In the genomic region with DNA sequence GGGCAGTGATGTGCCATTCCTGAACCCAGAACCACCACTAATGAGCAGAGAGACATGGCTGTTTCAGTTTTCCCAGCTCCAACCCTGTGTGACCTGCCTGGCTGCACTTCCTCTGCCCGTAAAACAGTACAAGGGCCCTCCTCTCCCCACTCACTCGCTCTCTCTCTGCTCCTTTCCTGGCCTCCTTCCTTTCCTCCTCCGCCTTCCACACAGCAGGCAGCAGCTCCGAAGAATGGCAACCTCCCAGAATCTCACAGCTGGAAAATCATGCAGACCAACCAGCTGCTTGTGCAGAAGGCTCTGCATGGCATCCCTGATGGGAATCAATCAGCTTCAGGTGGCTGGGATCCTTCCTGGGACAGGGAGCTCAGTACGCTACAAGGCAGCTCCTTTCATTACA, we compare ENCODE assay signal across 22 cellular contexts. TPM values are rescaled to one million over a fixed set of nuclear protein-coding genes. Genes with fewer than 3 reads are reported as not detected.
"Had no signal": no experiment of that assay in that cellular context is flagged by ENCODE, and none has a peak within 500 bp of the region (broad histone marks: within the 10 kb centered on the region; RNA-seq: fewer than 3 reads in every experiment).

No MANE protein-coding gene starts in this region.

- H3K27ac Mint-ChIP-seq: activated CD4-positive, alpha-beta memory T cell treated with anti-CD3 and anti-CD28 coated beads for 36 hours; activated naive CD8-positive, alpha-beta T cell treated with anti-CD3 and anti-CD28 coated beads for 36 hours; activated T-helper 1 cell treated with anti-CD3 and anti-CD28 coated beads, Interleukin-12 subunit alpha, Interleukin-12 subunit beta, Interleukin-2, Interleukin-4 antibody, amounts not matched to agents 30 ng/mL and 10 ng/mL and 1 ng/mL, durations not matched to agents 14 hours and 24 hours and 36 hours; stimulated activated memory B cell treated with anti-CD40 and anti-IgM and Interleukin-4, amounts not matched to agents 10 μg/mL and 1 μg/mL and 100 μg/mL, for 72 hours had no signal

- ATAC-seq: left colon; pancreas; sciatic nerve; stimulated activated memory B cell treated with anti-CD40 and anti-IgM and Interleukin-4, amounts not matched to agents 10 μg/mL and 1 μg/mL and 100 μg/mL, for 72 hours; upper lobe of right lung had no signal

- H3K36me3 Mint-ChIP-seq: activated CD4-positive, alpha-beta memory T cell treated with anti-CD3 and anti-CD28 coated beads for 36 hours; activated naive CD8-positive, alpha-beta T cell treated with anti-CD3 and anti-CD28 coated beads for 36 hours; stimulated activated memory B cell treated with anti-CD40 and anti-IgM and Interleukin-4, amounts not matched to agents 10 μg/mL and 1 μg/mL and 100 μg/mL, for 72 hours had no signal

- H3K4me1 ChIP-seq: esophagus squamous epithelium, pancreas, upper lobe of right lung had no signal

- H3K4me3 ChIP-seq: cardiac muscle cell, esophagus squamous epithelium, pancreas, smooth muscle cell, thoracic aorta, upper lobe of right lung had no signal

- H3K4me2 ChIP-seq: smooth muscle cell had no signal

- H3K27ac ChIP-seq: cardiac muscle cell, esophagus squamous epithelium, pancreas, thoracic aorta, upper lobe of right lung had no signal

- DNase-seq: activated CD4-positive, alpha-beta memory T cell treated with anti-CD3 and anti-CD28 coated beads for 36 hours; activated CD4-positive, alpha-beta T cell treated with anti-CD3 and anti-CD28 coated beads for 4 hours; activated naive CD4-positive, alpha-beta T cell; activated naive CD8-positive, alpha-beta T cell treated with anti-CD3 and anti-CD28 coated beads for 36 hours; activated T-cell treated with anti-CD3 and anti-CD28 coated beads for 4 hours; amniotic stem cell; dermis blood vessel endothelial cell; effector memory CD4-positive, alpha-beta T cell; esophagus squamous epithelium; left colon; mammary epithelial cell; pancreas; stimulated activated CD4-positive, alpha-beta T cell treated with anti-CD3 and anti-CD28 coated beads, Interleukin-4, amount 100 ng/mL, for 24 hours; upper lobe of right lung had no signal

- H3K4me3 Mint-ChIP-seq: activated CD4-positive, alpha-beta memory T cell treated with anti-CD3 and anti-CD28 coated beads for 36 hours; activated naive CD8-positive, alpha-beta T cell treated with anti-CD3 and anti-CD28 coated beads for 36 hours; activated T-helper 1 cell treated with anti-CD3 and anti-CD28 coated beads, Interleukin-12 subunit alpha, Interleukin-12 subunit beta, Interleukin-2, Interleukin-4 antibody, amounts not matched to agents 30 ng/mL and 10 ng/mL and 1 ng/mL, durations not matched to agents 14 hours and 24 hours and 36 hours; stimulated activated memory B cell treated with anti-CD40 and anti-IgM and Interleukin-4, amounts not matched to agents 10 μg/mL and 1 μg/mL and 100 μg/mL, for 72 hours had no signal

- H3K36me3 ChIP-seq: cardiac muscle cell, esophagus squamous epithelium, pancreas, thoracic aorta, upper lobe of right lung had no signal

- H3K4me1 Mint-ChIP-seq: activated naive CD8-positive, alpha-beta T cell treated with anti-CD3 and anti-CD28 coated beads for 36 hours; stimulated activated memory B cell treated with anti-CD40 and anti-IgM and Interleukin-4, amounts not matched to agents 10 μg/mL and 1 μg/mL and 100 μg/mL, for 72 hours had no signal

- H3K9me3 ChIP-seq: esophagus squamous epithelium, pancreas, thoracic aorta, upper lobe of right lung had no signal

- H3K27me3 ChIP-seq: cardiac muscle cell, pancreas had no signal

- H3K9me3 Mint-ChIP-seq: activated CD4-positive, alpha-beta memory T cell treated with anti-CD3 and anti-CD28 coated beads for 36 hours; activated naive CD8-positive, alpha-beta T cell treated with anti-CD3 and anti-CD28 coated beads for 36 hours; activated T-helper 1 cell treated with anti-CD3 and anti-CD28 coated beads, Interleukin-12 subunit alpha, Interleukin-12 subunit beta, Interleukin-2, Interleukin-4 antibody, amounts not matched to agents 30 ng/mL and 10 ng/mL and 1 ng/mL, durations not matched to agents 14 hours and 24 hours and 36 hours had no signal

RNA-seq across cellular contexts. Expression of gene TMEM132E, which starts 27.3 kb away (rescaled TPM):
- total RNA-seq: activated CD4-positive, alpha-beta memory T cell treated with anti-CD3 and anti-CD28 coated beads for 36 hours; activated T-helper 1 cell treated with anti-CD3 and anti-CD28 coated beads, Interleukin-12 subunit alpha, Interleukin-12 subunit beta, Interleukin-2, Interleukin-4 antibody, amounts not matched to agents 30 ng/mL and 10 ng/mL and 1 ng/mL, durations not matched to agents 14 hours and 24 hours and 36 hours; dermis blood vessel endothelial cell; left colon; mammary epithelial cell; mononuclear cell; T-helper 2 cell treated with Interferon-gamma antibody and Interleukin-4, amounts not matched to agents 100 ng/mL and 5 ng/mL, for 36 hours had no signal
